In the genomic region with DNA sequence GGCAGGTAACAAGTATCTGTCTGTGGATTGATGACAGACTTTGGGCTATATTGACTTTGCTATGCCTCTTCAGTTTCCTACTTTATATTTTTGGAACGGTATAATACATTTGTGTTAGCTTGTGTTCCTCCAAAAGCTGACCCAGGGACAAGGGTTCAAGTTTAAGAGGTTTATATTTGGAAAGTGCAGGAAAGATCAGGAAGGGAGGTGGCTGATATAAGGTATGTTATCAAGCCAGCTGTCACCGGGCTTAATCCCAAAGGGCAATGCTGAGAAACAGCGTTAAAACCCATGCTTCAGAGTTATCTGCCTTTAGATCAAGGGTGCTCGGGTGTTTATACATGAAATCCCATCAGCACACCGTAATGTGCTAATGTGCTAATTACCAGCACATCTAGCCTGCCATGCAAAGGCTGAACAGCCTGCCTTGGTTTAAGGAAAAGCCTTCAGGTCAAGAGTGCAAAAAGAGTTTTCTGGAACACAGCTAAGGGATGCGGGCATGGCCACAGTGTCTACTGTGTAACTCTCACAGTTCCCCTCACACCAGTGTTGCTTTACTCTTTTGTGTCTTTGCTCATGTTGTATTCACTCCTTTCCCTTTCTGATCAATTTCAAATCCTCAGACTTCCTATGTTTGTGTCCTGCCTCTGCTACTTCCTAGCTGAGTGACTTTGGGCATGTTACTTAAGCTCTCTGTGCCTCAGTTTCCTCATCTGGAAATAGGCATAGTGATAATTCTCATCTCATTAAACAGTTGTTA, we compare ENCODE assay signal across 16 cellular contexts.
DNase-seq lines count a peak whose midpoint lies in the region; ATAC-seq and TF ChIP-seq lines count a peak whose summit lies in the region.
"Had no signal": no experiment of that assay in that cellular context is flagged by ENCODE, and none has a peak within 500 bp of the region (broad histone marks: within the 10 kb centered on the region; RNA-seq: fewer than 3 reads in every experiment).

No MANE protein-coding gene starts in this region.

- H3K9me3 Mint-ChIP-seq in GM23338 = no peaks in the 10 kb centered on the region; the same call in 2 of the 3 replicates
- H3K9me3 Mint-ChIP-seq: CD4-positive, CD25-positive, alpha-beta regulatory T cell had no signal

- H3K9me3 ChIP-seq in left ventricle myocardium inferior (replicated peaks) (no peaks in the 10 kb centered on the region), WERI-Rb-1 (ENCODE audit: severe bottlenecking) (no peaks in the 10 kb centered on the region)
- H3K9me3 ChIP-seq: BE2C had no signal

- H3K4me1 Mint-ChIP-seq in GM23338 = peaks cover 69% of the 10 kb centered on the region
- H3K4me1 Mint-ChIP-seq: CD4-positive, CD25-positive, alpha-beta regulatory T cell; CD8-positive, alpha-beta memory T cell had no signal

- no peak overlapping the region for H3K4me3 Mint-ChIP-seq in GM23338
- H3K4me3 Mint-ChIP-seq: CD4-positive, CD25-positive, alpha-beta regulatory T cell had no signal

- H3K27me3 ChIP-seq in left ventricle myocardium inferior (ENCODE audit: low read depth) (no peaks in the 10 kb centered on the region), GM23338 (ENCODE audit: insufficient read depth) (no peaks in the 10 kb centered on the region), WERI-Rb-1 (ENCODE audit: insufficient read depth, low read depth, severe bottlenecking) (no peaks in the 10 kb centered on the region)
- H3K27me3 ChIP-seq: BE2C had no signal

- DNase-seq in Right ventricle myocardium superior (no peak), left ventricle myocardium inferior (no peak), GM23338 (ENCODE audit: low spot score) (no peak), WERI-Rb-1 (peak; percentile 42), epithelial cell of prostate (ENCODE audit: low read depth, low spot score) (no peak), NCI-H187 (lab: John Stamatoyannopoulos, UW) (no peak), Kasumi-1 (lab: John Stamatoyannopoulos, UW) (no peak), MV-4-11 (lab: John Stamatoyannopoulos, UW) (no peak)
- DNase-seq: BE2C; C1 segment of cervical spinal cord; CD4-positive, CD25-positive, alpha-beta regulatory T cell; CD8-positive, alpha-beta memory T cell; COR-L47; DMS79 treated with DMSO at 0.1 percent for 48 hours; GF-D8; HCEC 1CT had no signal

- peaks cover 36% of the 10 kb centered on the region for H3K27me3 Mint-ChIP-seq in GM23338 (ENCODE audit: insufficient read depth, low read depth, poor library complexity)
- H3K27me3 Mint-ChIP-seq: CD4-positive, CD25-positive, alpha-beta regulatory T cell; CD8-positive, alpha-beta memory T cell had no signal

- ATAC-seq in Right ventricle myocardium superior (ENCODE audit: poor library complexity) (peak; percentile 57), GM23338 (no peak)

- peaks cover 97% of the 10 kb centered on the region for H3K36me3 Mint-ChIP-seq in GM23338 (ENCODE audit: low read depth)
- H3K36me3 Mint-ChIP-seq: CD8-positive, alpha-beta memory T cell had no signal

- no peak overlapping the region for H3K4me2 ChIP-seq in GM23338

- H3K27ac Mint-ChIP-seq in GM23338 = no peak overlapping the region
- H3K27ac Mint-ChIP-seq: CD8-positive, alpha-beta memory T cell had no signal

- no peak for TF ChIP-seq CTCF in left ventricle myocardium inferior (IDR thresholded peaks at IDR 0.05; ENCODE audit: borderline replicate concordance)
- TF ChIP-seq CTCF in GM23338 (conservative IDR thresholded peaks at IDR 0.05; ENCODE audit: low read depth in 2 of 2) = no peak
- no peak for TF ChIP-seq CTCF in WERI-Rb-1 (IDR thresholded peaks at IDR 0.05; ENCODE audit: low read depth, low read length)

- H3F3A ChIP-seq in GM23338 (replicated peaks; ENCODE audit: low read depth) = peaks cover 44% of the 10 kb centered on the region

- no peak overlapping the region for H2AFZ ChIP-seq in GM23338

- peaks cover 15% of the 10 kb centered on the region for H3K79me2 ChIP-seq in GM23338 (replicated peaks; ENCODE audit: insufficient read depth)

- H3K4me1 ChIP-seq in left ventricle myocardium inferior (peaks cover 24% of the 10 kb centered on the region), GM23338 (ENCODE audit: insufficient read depth) (peaks cover 39% of the 10 kb centered on the region)
- H3K4me1 ChIP-seq: BE2C had no signal

- H3K4me3 ChIP-seq in left ventricle myocardium inferior (no peak overlapping the region), GM23338 (no peak overlapping the region), WERI-Rb-1 (ENCODE audit: low read depth, low read length) (no peak overlapping the region)

- peaks cover 66% of the 10 kb centered on the region for H4K20me1 ChIP-seq in GM23338 (replicated peaks; ENCODE audit: insufficient read depth)

- H3K9me2 ChIP-seq in GM23338 (ENCODE audit: insufficient read depth) = no peaks in the 10 kb centered on the region

- H3K36me3 ChIP-seq in left ventricle myocardium inferior (no peaks in the 10 kb centered on the region), GM23338 (ENCODE audit: insufficient read depth) (peaks cover 67% of the 10 kb centered on the region), WERI-Rb-1 (no peaks in the 10 kb centered on the region)
- H3K36me3 ChIP-seq: BE2C had no signal

- intact Hi-C loops in Right ventricle myocardium superior (cut with DNase I) (no loop called here), left ventricle myocardium inferior (cut with micrococcal nuclease) (no loop called here)

- H3K27ac ChIP-seq in left ventricle myocardium inferior (replicated peaks) = no peak overlapping the region
- no peak overlapping the region for H3K27ac ChIP-seq in GM23338 (ENCODE audit: low read depth)
- no peak overlapping the region for H3K27ac ChIP-seq in WERI-Rb-1
- H3K27ac ChIP-seq in epithelial cell of prostate = peak overlapping the region; percentile 2

TF ChIP-seq in GM23338, 12 proteins besides CTCF, POLR2A, EP300 and RAD21 (continues in another document):
- TF ChIP-seq ZNF331 (CRISPR knock-in tag; IDR thresholded peaks at IDR 0.05; ENCODE audit: low read depth) (no peak), NANOG (IDR thresholded peaks at IDR 0.05; ENCODE audit: borderline replicate concordance) (no peak), CREB1 (CRISPR knock-in tag; IDR thresholded peaks at IDR 0.05; ENCODE audit: low read depth) (no peak), JUNB (IDR thresholded peaks at IDR 0.05; ENCODE audit: unreplicated experiment) (no peak), POLR2AphosphoS5 (IDR thresholded peaks at IDR 0.05; ENCODE audit: low read depth) (peak; percentile 26), ZNF462 (CRISPR knock-in tag; IDR thresholded peaks at IDR 0.05) (no peak)
